Comparison of ENCODE assay signal across 17 cellular contexts in the genomic region with DNA sequence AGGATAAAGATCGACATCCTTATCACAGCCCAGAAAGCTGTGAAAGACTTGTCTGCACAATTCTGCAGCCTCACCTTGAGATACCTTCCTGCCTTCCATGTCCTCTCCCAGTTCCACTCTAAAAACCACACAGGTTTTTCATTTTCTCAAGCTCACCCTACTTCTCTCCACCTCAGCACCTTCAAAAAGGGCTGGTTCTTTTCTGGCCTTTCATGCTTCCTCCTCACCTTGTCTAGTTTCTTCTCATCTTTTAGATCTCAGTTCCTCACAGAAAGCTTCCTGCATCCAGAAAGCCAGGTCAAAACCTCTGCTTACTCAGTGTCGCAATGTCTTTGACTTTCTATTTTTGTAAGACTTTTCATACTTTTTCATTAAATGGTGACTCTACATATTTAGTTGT.
A peak's percentile ranks its signal among the peaks of the same experiment; 100 is the strongest.
DNase-seq lines count a peak whose midpoint lies in the region; ATAC-seq lines count a peak whose summit lies in the region.
"Had no signal": no experiment of that assay in that cellular context is flagged by ENCODE, and none has a peak within 500 bp of the region (broad histone marks: within the 10 kb centered on the region; RNA-seq: fewer than 3 reads in every experiment).

No MANE protein-coding gene starts in this region.

- H3K9me3 Mint-ChIP-seq in naive thymus-derived CD4-positive, alpha-beta T cell, result peaks cover 0 to 4% (median 1%) of the 10 kb centered on the region in 11 donors

- no peaks in the 10 kb centered on the region for H3K36me3 ChIP-seq in naive thymus-derived CD4-positive, alpha-beta T cell (ENCODE audit: control insufficient read depth in 2 of 3, insufficient read depth in 3 of 3, low read length in 3 of 3)
- H3K36me3 ChIP-seq: Peyer's patch had no signal

- DNase-seq in naive thymus-derived CD4-positive, alpha-beta T cell, result peak in 5 of 9 donors; percentile 3 to 17 (median 8)
- no peak for DNase-seq in DMS53 (lab: John Stamatoyannopoulos, UW)
- no peak for DNase-seq in SIG-M5 (lab: John Stamatoyannopoulos, UW)
- DNase-seq: cerebellar nuclear complex; DMS 273 treated with DMSO at 0.1 percent for 48 hours; left cardiac atrium; mucosa of descending colon; NCI-H2029; Peyer's patch; stimulated activated CD4-positive, alpha-beta T cell treated with anti-CD3 and anti-CD28 coated beads, Interleukin-1b, Interleukin-23, amount 100 ng/mL, for 48 hours; testis had no signal

- H3K4me1 Mint-ChIP-seq in naive thymus-derived CD4-positive, alpha-beta T cell, result peaks cover 10 to 19% (median 15%) of the 10 kb centered on the region in 7 donors

- H3K36me3 Mint-ChIP-seq in naive thymus-derived CD4-positive, alpha-beta T cell, result peaks cover 0 to 3% (median 0%) of the 10 kb centered on the region in 5 donors

- intact Hi-C loops in naive thymus-derived CD4-positive, alpha-beta T cell (cut with micrococcal nuclease), result loop anchor here in 1 of 2 donors (5.0 to 10.0 kb wide), 2 partner anchors 72 to 140 kb away; a partner anchor contains a TSS

- POLR2A ChIA-PET in naive thymus-derived CD4-positive, alpha-beta T cell (lab: Charles Lee), result no interaction called here

- peak; percentile 76 for ATAC-seq in GM18868 (IDR thresholded peaks at IDR 0.05; ENCODE audit: unreplicated experiment)
- peak; percentile 79 for ATAC-seq in GM21526 (IDR thresholded peaks at IDR 0.05; ENCODE audit: low FRiP score, unreplicated experiment)
- ATAC-seq in HG03039 (IDR thresholded peaks at IDR 0.05; ENCODE audit: unreplicated experiment), result peak; percentile 70
- no peak for ATAC-seq in naive thymus-derived CD4-positive, alpha-beta T cell
- ATAC-seq in HG03378 (IDR thresholded peaks at IDR 0.05; ENCODE audit: unreplicated experiment), result no peak
- ATAC-seq: left cardiac atrium, mucosa of descending colon, sciatic nerve had no signal

- H3K27ac Mint-ChIP-seq in naive thymus-derived CD4-positive, alpha-beta T cell, result peak overlapping the region in 3 of 9 donors; percentile 13 to 52 (median 25)

- no peak overlapping the region for H3K27ac ChIP-seq in naive thymus-derived CD4-positive, alpha-beta T cell (ENCODE audit: low read depth, low read length)
- H3K27ac ChIP-seq: Peyer's patch, testis, VCaP had no signal

- H3K27me3 Mint-ChIP-seq in naive thymus-derived CD4-positive, alpha-beta T cell, result no peaks in the 10 kb centered on the region

- peak overlapping the region in 3 of 10 donors; percentile 3 to 11 (median 3) for H3K4me3 Mint-ChIP-seq in naive thymus-derived CD4-positive, alpha-beta T cell

- H3K4me1 ChIP-seq in naive thymus-derived CD4-positive, alpha-beta T cell (ENCODE audit: control insufficient read depth in 2 of 2, insufficient read depth in 2 of 2, low read length in 2 of 2), result no peaks in the 10 kb centered on the region
- H3K4me1 ChIP-seq: Peyer's patch, testis had no signal

- no peaks in the 10 kb centered on the region for H3K27me3 ChIP-seq in naive thymus-derived CD4-positive, alpha-beta T cell (ENCODE audit: control insufficient read depth in 2 of 2, insufficient read depth in 2 of 2, low read length in 2 of 2)
- H3K27me3 ChIP-seq: Peyer's patch, testis had no signal

- no peaks in the 10 kb centered on the region for H3K9me3 ChIP-seq in naive thymus-derived CD4-positive, alpha-beta T cell (ENCODE audit: control insufficient read depth in 2 of 3, low read length in 3 of 3)
- H3K9me3 ChIP-seq: mucosa of descending colon, Peyer's patch, testis had no signal

- no peak overlapping the region for H3K4me3 ChIP-seq in naive thymus-derived CD4-positive, alpha-beta T cell (ENCODE audit: low read length)
- H3K4me3 ChIP-seq: mucosa of descending colon, Peyer's patch, testis had no signal

- CTCF ChIA-PET in naive thymus-derived CD4-positive, alpha-beta T cell (lab: Charles Lee), result no interaction called here

Comparison
In these comparisons a context has a peak if more than half of its experiments do, and no peak if none do; other contexts are left out.
1. ATAC-seq: peak in GM18868 (single experiment), GM21526 (single experiment) and HG03039 (single experiment); none in naive thymus-derived CD4-positive, alpha-beta T cell (single experiment) and HG03378 (single experiment).
2. DNase-seq: peak in naive thymus-derived CD4-positive, alpha-beta T cell (5 of 9); none in DMS53 (single experiment) and SIG-M5 (single experiment).